In genomic region chrX:46757052-46757451, GRCh38 we compare ENCODE assay signal across 9 cellular contexts. TPM values are rescaled to one million over a fixed set of nuclear protein-coding genes. Genes with fewer than 3 reads are reported as not detected.
DNase-seq lines count a peak whose midpoint lies in the region; ATAC-seq and TF ChIP-seq lines count a peak whose summit lies in the region.
"Had no signal": no experiment of that assay in that cellular context is flagged by ENCODE, and none has a peak within 500 bp of the region (broad histone marks: within the 10 kb centered on the region; RNA-seq: fewer than 3 reads in every experiment).

No MANE protein-coding gene starts in this region.

- no peak for ATAC-seq in CD4-positive, CD25-positive, alpha-beta regulatory T cell (ENCODE audit: low read depth in 2 of 2)
- ATAC-seq in WTC11, result no peak
- no peak for ATAC-seq in HG02588 (IDR thresholded peaks at IDR 0.05; ENCODE audit: unreplicated experiment)

- H3K36me3 Mint-ChIP-seq in CD4-positive, CD25-positive, alpha-beta regulatory T cell, result no peaks in the 10 kb centered on the region
- H3K36me3 Mint-ChIP-seq in WTC11 (no peaks in the 10 kb centered on the region), mesothelial cell of epicardium (peaks cover 1% of the 10 kb centered on the region)

- 83 to 89% methylated on average over 6 to 8 of the region's 8 CpGs for WGBS in GM23248 (ENCODE audit: low coverage in 1 of 2, low lambda C conversion rate in 2 of 2, missing lambda C conversion rate in 2 of 2), 2 experiments
- 58 to 74% (median 67%) methylated on average over 7 to 8 of the region's 8 CpGs for WGBS in adrenal gland, 4 donors

- peaks cover 14% of the 10 kb centered on the region for H3K27me3 Mint-ChIP-seq in CD4-positive, CD25-positive, alpha-beta regulatory T cell
- H3K27me3 Mint-ChIP-seq in WTC11 (ENCODE audit: low read depth) (no peaks in the 10 kb centered on the region), mesothelial cell of epicardium (ENCODE audit: low read depth) (peaks cover 4% of the 10 kb centered on the region)

- H3K27ac ChIP-seq in CD4-positive, CD25-positive, alpha-beta regulatory T cell (ENCODE audit: insufficient read depth, low read length, poor library complexity, severe bottlenecking), result no peak overlapping the region
- H3K27ac ChIP-seq in GM23248 (no peak overlapping the region), adrenal gland (no peak overlapping the region), Karpas-422 (ENCODE audit: low read length) (no peak overlapping the region)

- no peaks in the 10 kb centered on the region for H3K9me3 ChIP-seq in CD4-positive, CD25-positive, alpha-beta regulatory T cell (ENCODE audit: control insufficient read depth in 2 of 2, low read length in 2 of 2)
- H3K9me3 ChIP-seq in GM23248 (ENCODE audit: low read depth), result no peaks in the 10 kb centered on the region
- H3K9me3 ChIP-seq in adrenal gland (replicated peaks in 1 of 3), result no peaks in the 10 kb centered on the region
- no peaks in the 10 kb centered on the region for H3K9me3 ChIP-seq in Karpas-422 (ENCODE audit: low read length)

- H4K20me1 ChIP-seq in GM23248 (ENCODE audit: insufficient read depth), result no peaks in the 10 kb centered on the region
- no peaks in the 10 kb centered on the region for H4K20me1 ChIP-seq in Karpas-422 (ENCODE audit: insufficient read depth, low read depth, low read length)

- H2AFZ ChIP-seq in GM23248 (no peak overlapping the region), Karpas-422 (ENCODE audit: low read length) (no peak overlapping the region)

- H3K9me3 Mint-ChIP-seq in CD4-positive, CD25-positive, alpha-beta regulatory T cell, result no peaks in the 10 kb centered on the region
- H3K9me3 Mint-ChIP-seq in WTC11, result no peaks in the 10 kb centered on the region
- H3K9me3 Mint-ChIP-seq in mesothelial cell of epicardium, result peaks cover 6% of the 10 kb centered on the region

- H3K9me2 ChIP-seq in GM23248 (ENCODE audit: insufficient read depth), result no peaks in the 10 kb centered on the region
- no peaks in the 10 kb centered on the region for H3K9me2 ChIP-seq in Karpas-422 (replicated peaks; ENCODE audit: insufficient read depth, low read length)

- in situ Hi-C loops in GM23248 (cut with MboI), result no loop called here

- peak overlapping the region; percentile 43 for H3K4me2 ChIP-seq in GM23248 (ENCODE audit: unreplicated experiment)
- H3K4me2 ChIP-seq in Karpas-422 (ENCODE audit: low read depth, low read length, poor library complexity, severe bottlenecking), result no peak overlapping the region

- H3K27ac Mint-ChIP-seq in CD4-positive, CD25-positive, alpha-beta regulatory T cell, result peak overlapping the region in 2 of 3 donors; percentile 84 to 86
- H3K27ac Mint-ChIP-seq in WTC11, result no peak overlapping the region
- no peak overlapping the region for H3K27ac Mint-ChIP-seq in mesothelial cell of epicardium

- H3K4me1 ChIP-seq in CD4-positive, CD25-positive, alpha-beta regulatory T cell (ENCODE audit: control insufficient read depth, insufficient read depth, low read length, poor library complexity, severe bottlenecking), result peaks cover 11% of the 10 kb centered on the region
- H3K4me1 ChIP-seq in GM23248 (ENCODE audit: insufficient read depth) (peaks cover 17% of the 10 kb centered on the region), adrenal gland (replicated peaks in 1 of 2) (no peaks in the 10 kb centered on the region), Karpas-422 (ENCODE audit: low read length) (peaks cover 8% of the 10 kb centered on the region)

- H3K27me3 ChIP-seq in CD4-positive, CD25-positive, alpha-beta regulatory T cell (ENCODE audit: control insufficient read depth, insufficient read depth, low read length), result no peaks in the 10 kb centered on the region
- H3K27me3 ChIP-seq in GM23248 (replicated peaks; ENCODE audit: insufficient read depth) (no peaks in the 10 kb centered on the region), adrenal gland (no peaks in the 10 kb centered on the region), Karpas-422 (ENCODE audit: low read length) (no peaks in the 10 kb centered on the region)

- TF ChIP-seq CTCF in WTC11 (IDR thresholded peaks at IDR 0.05) (no peak), mesothelial cell of epicardium (IDR thresholded peaks at IDR 0.05; ENCODE audit: unreplicated experiment) (no peak), adrenal gland (IDR thresholded peaks at IDR 0.05) (no peak)

- H3K9ac ChIP-seq in GM23248 (no peak overlapping the region), Karpas-422 (ENCODE audit: low read length) (no peak overlapping the region)

- CTCF ChIA-PET in WTC11 (lab: Charles Lee), result interaction anchor here (1.0 kb wide), 1 partner anchor 39 kb away, joined by 4 read pairs; no protein-coding TSS in a partner anchor

- DNase-seq in CD4-positive, CD25-positive, alpha-beta regulatory T cell, result peak in 1 of 3 donors; percentile 13
- DNase-seq in GM23248, result no peak
- no peak for DNase-seq in WTC11 (ENCODE audit: low spot score)
- no peak for DNase-seq in mesothelial cell of epicardium (ENCODE audit: low spot score in 2 of 2, unreplicated experiment in 2 of 2)
- no peak for DNase-seq in SHP77 treated with DMSO at 0.1 percent for 48 hours (lab: John Stamatoyannopoulos, UW)
- DNase-seq in adrenal gland, result no peak
- no peak for DNase-seq in Karpas-422
- DNase-seq: effector CD4-positive, alpha-beta T cell had no signal

- peaks cover 65% of the 10 kb centered on the region for H3K79me2 ChIP-seq in GM23248 (ENCODE audit: insufficient read depth)
- H3K79me2 ChIP-seq in Karpas-422 (ENCODE audit: low read length), result no peaks in the 10 kb centered on the region

- peak overlapping the region; percentile 59 to 95 (median 94) for H3K4me3 Mint-ChIP-seq in CD4-positive, CD25-positive, alpha-beta regulatory T cell
- H3K4me3 Mint-ChIP-seq in WTC11 (peak overlapping the region; percentile 94), mesothelial cell of epicardium (peak overlapping the region; percentile 87)

- peaks cover 0 to 39% (median 12%) of the 10 kb centered on the region in 4 donors for H3K4me1 Mint-ChIP-seq in CD4-positive, CD25-positive, alpha-beta regulatory T cell
- peaks cover 38% of the 10 kb centered on the region for H3K4me1 Mint-ChIP-seq in WTC11
- peaks cover 23% of the 10 kb centered on the region for H3K4me1 Mint-ChIP-seq in mesothelial cell of epicardium

- H3F3A ChIP-seq in GM23248 (ENCODE audit: insufficient read depth), result no peaks in the 10 kb centered on the region

- peak overlapping the region; percentile 81 for H3K4me3 ChIP-seq in CD4-positive, CD25-positive, alpha-beta regulatory T cell (ENCODE audit: low read depth, low read length)
- H3K4me3 ChIP-seq in GM23248 (peak overlapping the region; percentile 81), adrenal gland (no peak overlapping the region), Karpas-422 (ENCODE audit: low read length) (no peak overlapping the region)

- POLR2A ChIA-PET in WTC11 (lab: Charles Lee), result no interaction called here

- intact Hi-C loops in adrenal gland (cut with DNase I), result no loop called here

- TF ChIP-seq POLR2A in adrenal gland (IDR thresholded peaks at IDR 0.05), result no peak

- no peaks in the 10 kb centered on the region for H3K36me3 ChIP-seq in CD4-positive, CD25-positive, alpha-beta regulatory T cell (ENCODE audit: control insufficient read depth, insufficient read depth, low read length)
- H3K36me3 ChIP-seq in GM23248 (ENCODE audit: low read depth) (no peaks in the 10 kb centered on the region), adrenal gland (replicated peaks in 1 of 2) (no peaks in the 10 kb centered on the region), Karpas-422 (ENCODE audit: insufficient read depth, low read length) (no peaks in the 10 kb centered on the region)

TF ChIP-seq in WTC11, 78 proteins besides CTCF, POLR2A, EP300 and RAD21 (continues in another document):
- TF ChIP-seq ELF4 (CRISPR knock-in tag; IDR thresholded peaks at IDR 0.05; ENCODE audit: low read depth) (no peak), FOXP4 (CRISPR knock-in tag; IDR thresholded peaks at IDR 0.05) (no peak), CREB1 (CRISPR knock-in tag; IDR thresholded peaks at IDR 0.05) (no peak), CDX4 (CRISPR knock-in tag; IDR thresholded peaks at IDR 0.05; ENCODE audit: borderline replicate concordance) (no peak), ZNF121 (CRISPR knock-in tag; IDR thresholded peaks at IDR 0.05) (no peak)

RNA-seq across cellular contexts. Expression of gene SLC9A7, which starts 1.9 kb away (rescaled TPM):
- 6.4 TPM for total RNA-seq in CD4-positive, CD25-positive, alpha-beta regulatory T cell
- polyA plus RNA-seq in CD4-positive, CD25-positive, alpha-beta regulatory T cell, result 1 to 10 TPM; 3.6 to 5.6 (median 4.1) TPM
- 48.3 and 52.9 TPM in 2 replicates for total RNA-seq in GM23248 (2014; rRNA removed; shearing (Covaris generic))
- polyA plus RNA-seq in GM23248 (2016; fragmentation: Nextera tagmentation; extraction: Ambion mirVana) (11.9 and 14.1 TPM in 2 replicates), adrenal gland (1 to 10 TPM; 2.3 to 5.7 (median 3.9) TPM)
- total RNA-seq in WTC11 (2021) (16.2 to 18.4 TPM (median 18.0 TPM) in 3 replicates), mesothelial cell of epicardium (13.6 to 14.3 TPM (median 14.1 TPM) in 3 replicates), adrenal gland (10 to 100 TPM; 11.2 to 22.8 (median 12.9) TPM)
- under 0.01 TPM in 1 of 2 replicates, not detected in the other for total RNA-seq in Karpas-422 (2014; rRNA removed; shearing (Covaris generic); ENCODE audit: low replicate concordance)

Comparison
In these comparisons a context has a peak if more than half of its experiments do, and no peak if none do; other contexts are left out.
1. H3K4me3 ChIP-seq: peak in CD4-positive, CD25-positive, alpha-beta regulatory T cell (single experiment) and GM23248 (single experiment); none in adrenal gland (0 of 4) and Karpas-422 (single experiment).
2. H3K27ac Mint-ChIP-seq: peak in CD4-positive, CD25-positive, alpha-beta regulatory T cell (2 of 3); none in WTC11 (single experiment) and mesothelial cell of epicardium (single experiment).
3. Peak in every context shown above with its lines, with median percentiles within 50 percentile points of each other: H3K4me3 Mint-ChIP-seq.